19 cellular contexts compared by ENCODE assay signal in the genomic region with DNA sequence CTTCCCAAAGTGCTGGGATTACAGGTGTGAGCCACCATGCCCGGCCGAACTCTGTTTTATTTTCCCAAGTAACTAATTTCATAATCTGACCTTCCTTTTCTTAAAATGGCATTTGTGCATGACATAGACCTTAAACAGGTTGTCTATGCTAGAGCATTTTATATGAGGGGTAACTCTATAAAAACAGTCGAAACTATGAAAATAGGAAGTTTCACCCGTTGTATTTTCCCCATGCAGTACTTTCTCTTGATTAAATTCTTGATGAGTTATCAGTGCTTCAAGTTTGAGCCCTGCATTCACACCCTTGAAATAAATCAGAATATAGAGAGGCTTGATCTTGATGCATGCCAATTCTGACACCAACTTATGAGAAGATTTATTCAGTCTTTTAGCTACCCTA. TPM values are rescaled to one million over a fixed set of nuclear protein-coding genes. Genes with fewer than 3 reads are reported as not detected.
A peak's percentile ranks its signal among the peaks of the same experiment; 100 is the strongest.
DNase-seq lines count a peak whose midpoint lies in the region; ATAC-seq, FAIRE-seq and TF ChIP-seq lines count a peak whose summit lies in the region.
"Had no signal": no experiment of that assay in that cellular context is flagged by ENCODE, and none has a peak within 500 bp of the region (broad histone marks: within the 10 kb centered on the region; RNA-seq: fewer than 3 reads in every experiment).

No MANE protein-coding gene starts in this region.

- H3K9me3 ChIP-seq in T-helper 17 cell (ENCODE audit: control insufficient read depth, low read length, poor library complexity, severe bottlenecking) = no peaks in the 10 kb centered on the region
- H3K9me3 ChIP-seq: A549 had no signal

- H3K36me3 Mint-ChIP-seq in T-helper 17 cell (ENCODE audit: low read depth) (no peaks in the 10 kb centered on the region), mesothelial cell of epicardium (peaks cover 2% of the 10 kb centered on the region)

- H3K27me3 Mint-ChIP-seq in stimulated activated naive CD8-positive, alpha-beta T cell treated with anti-CD3 and anti-CD28 coated beads, Interleukin-15, amount 100 ng/mL, for 72 hours = no peaks in the 10 kb centered on the region
- H3K27me3 Mint-ChIP-seq in T-helper 17 cell (no peaks in the 10 kb centered on the region), mesothelial cell of epicardium (ENCODE audit: low read depth) (no peaks in the 10 kb centered on the region)

- H3K27ac Mint-ChIP-seq in stimulated activated naive CD8-positive, alpha-beta T cell treated with anti-CD3 and anti-CD28 coated beads, Interleukin-15, amount 100 ng/mL, for 72 hours = peak overlapping the region; percentile 55 to 77
- H3K27ac Mint-ChIP-seq in T-helper 17 cell (peak overlapping the region; percentile 29), mesothelial cell of epicardium (peak overlapping the region; percentile 25)
- H3K27ac Mint-ChIP-seq: HFFc6 had no signal

- TF ChIP-seq CTCF in mesothelial cell of epicardium (IDR thresholded peaks at IDR 0.05; ENCODE audit: unreplicated experiment) = no peak
- TF ChIP-seq CTCF in D721Med (IDR thresholded peaks at IDR 0.05; ENCODE audit: insufficient read depth, missing control alignments) = no peak

- no peak for DNase-seq in stimulated activated naive CD8-positive, alpha-beta T cell treated with anti-CD3 and anti-CD28 coated beads, Interleukin-15, amount 100 ng/mL, for 72 hours
- DNase-seq in stimulated activated naive CD8-positive, alpha-beta T cell treated with anti-CD3 and anti-CD28 coated beads, Interleukin-15, Interleukin-2, amounts not matched to agents 100 U/mL and 50 U/mL, for 24 hours = no peak
- DNase-seq in T-helper 17 cell (no peak), mesothelial cell of epicardium (ENCODE audit: low spot score in 2 of 2, unreplicated experiment in 2 of 2) (no peak), HUDEP-2 (lab: John Stamatoyannopoulos, UW; ENCODE audit: unreplicated experiment in 76 of 76) (no peak), NCI-H526 treated with DMSO at 0.1 percent for 48 hours (lab: John Stamatoyannopoulos, UW) (no peak), D721Med (ENCODE audit: insufficient read length, low spot score) (no peak)
- DNase-seq: DMS79, H7, HFFc6, NCI-H1694 treated with DMSO at 0.1 percent for 48 hours, NCI-H510A, NCI-H774, RPMI8226, SIG-M5 had no signal

- peaks cover 64% of the 10 kb centered on the region for H3K4me1 Mint-ChIP-seq in stimulated activated naive CD8-positive, alpha-beta T cell treated with anti-CD3 and anti-CD28 coated beads, Interleukin-15, amount 100 ng/mL, for 72 hours
- H3K4me1 Mint-ChIP-seq in T-helper 17 cell = peaks cover 47% of the 10 kb centered on the region
- H3K4me1 Mint-ChIP-seq in mesothelial cell of epicardium = peaks cover 18% of the 10 kb centered on the region

- no peak for FAIRE-seq in D721Med (lab: Jason Lieb, UNC)
- FAIRE-seq: A549, HTR-8/SVneo had no signal

- ATAC-seq in stimulated activated naive CD8-positive, alpha-beta T cell treated with anti-CD3 and anti-CD28 coated beads, Interleukin-15, amount 100 ng/mL, for 72 hours = no peak
- ATAC-seq in stimulated activated naive CD8-positive, alpha-beta T cell treated with anti-CD3 and anti-CD28 coated beads, Interleukin-15, Interleukin-2, amounts not matched to agents 100 U/mL and 50 U/mL, for 24 hours = no peak
- no peak for ATAC-seq in T-helper 17 cell
- no peak for ATAC-seq in HG03469 (IDR thresholded peaks at IDR 0.05; ENCODE audit: unreplicated experiment)
- ATAC-seq: A549, SK-N-SH treated with all-trans-retinoic acid at 6 μM for 48 hours had no signal

- no peaks in the 10 kb centered on the region for H3K9me3 Mint-ChIP-seq in stimulated activated naive CD8-positive, alpha-beta T cell treated with anti-CD3 and anti-CD28 coated beads, Interleukin-15, amount 100 ng/mL, for 72 hours
- H3K9me3 Mint-ChIP-seq in mesothelial cell of epicardium = no peaks in the 10 kb centered on the region
- H3K9me3 Mint-ChIP-seq: HFFc6 had no signal

- H3K4me3 Mint-ChIP-seq in stimulated activated naive CD8-positive, alpha-beta T cell treated with anti-CD3 and anti-CD28 coated beads, Interleukin-15, amount 100 ng/mL, for 72 hours = no peak overlapping the region
- no peak overlapping the region for H3K4me3 Mint-ChIP-seq in T-helper 17 cell
- no peak overlapping the region for H3K4me3 Mint-ChIP-seq in mesothelial cell of epicardium
- H3K4me3 Mint-ChIP-seq: HFFc6 had no signal

RNA-seq across cellular contexts. Expression of gene TBPL1, which starts 11.7 kb away (rescaled TPM):
- total RNA-seq in T-helper 17 cell (10 to 100 TPM; 23.9 to 33.7 TPM), mesothelial cell of epicardium (29.3 to 31.0 TPM (median 30.5 TPM) in 3 replicates)
